12 cellular contexts compared by ENCODE assay signal in the genomic region with DNA sequence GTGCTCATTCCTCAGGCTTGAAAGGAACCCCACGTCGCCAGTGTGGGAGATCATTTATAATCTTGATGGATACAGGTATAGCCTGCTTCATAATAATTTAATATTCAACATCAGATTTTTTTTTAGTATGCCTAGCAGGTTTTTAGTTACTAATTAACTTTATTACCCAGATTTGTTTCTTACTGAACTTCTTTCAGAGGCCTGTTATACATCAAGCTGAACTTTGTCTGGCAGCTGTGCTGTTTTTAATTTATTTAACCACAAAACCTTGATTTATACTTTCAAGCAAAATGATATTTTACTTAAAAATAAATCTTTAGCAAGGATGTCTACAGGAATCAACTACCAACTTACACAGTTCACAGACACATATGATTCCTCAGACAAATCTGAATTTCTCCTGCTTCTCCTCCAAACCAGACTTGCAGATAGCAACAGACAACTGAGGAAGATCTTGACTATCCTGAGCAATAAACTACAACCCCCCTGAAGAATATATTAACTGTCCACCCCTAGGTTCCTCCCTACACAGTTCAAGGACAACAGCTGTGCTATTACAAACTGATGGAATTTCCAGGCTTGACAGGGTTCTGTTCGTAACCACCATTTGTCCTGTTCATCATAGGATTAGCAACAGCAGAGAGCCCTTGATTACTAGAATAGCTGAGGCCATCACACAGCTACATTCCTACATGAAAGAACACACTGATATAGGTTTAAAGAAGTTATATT. TPM values are rescaled to one million over a fixed set of nuclear protein-coding genes. Genes with fewer than 3 reads are reported as not detected.
A peak's percentile ranks its signal among the peaks of the same experiment; 100 is the strongest.
DNase-seq lines count a peak whose midpoint lies in the region; ATAC-seq, FAIRE-seq and TF ChIP-seq lines count a peak whose summit lies in the region.
"Had no signal": no experiment of that assay in that cellular context is flagged by ENCODE, and none has a peak within 500 bp of the region (broad histone marks: within the 10 kb centered on the region; RNA-seq: fewer than 3 reads in every experiment).

No MANE protein-coding gene starts in this region.

- peaks cover 35 to 60% (median 50%) of the 10 kb centered on the region in 4 donors for H3K4me1 Mint-ChIP-seq in CD4-positive, alpha-beta memory T cell

- no peaks in the 10 kb centered on the region for H3K9me3 ChIP-seq in CD4-positive, alpha-beta memory T cell (ENCODE audit: control insufficient read depth in 1 of 2, low read length in 2 of 2)
- H3K9me3 ChIP-seq in pancreas (no peaks in the 10 kb centered on the region), lower lobe of right lung (no peaks in the 10 kb centered on the region)

- DNase-seq in CD4-positive, alpha-beta memory T cell: no peak
- peak; percentile 50 for DNase-seq in SK-N-DZ (ENCODE audit: low spot score)
- DNase-seq in fibroblast of villous mesenchyme (ENCODE audit: low read depth): peak; percentile 71
- peak in 2 of 6 donors; percentile 24 to 34 for DNase-seq in pancreas
- DNase-seq in NCI-H2196 treated with DMSO at 0.1 percent for 48 hours (lab: John Stamatoyannopoulos, UW; ENCODE audit: unreplicated experiment): no peak
- no peak for DNase-seq in activated naive CD4-positive, alpha-beta T cell treated with anti-CD3 and anti-CD28 coated beads, Interleukin-2, amount 50 U/mL, for 16 hours
- DNase-seq in lower lobe of right lung: no peak
- DNase-seq in globus pallidus (ENCODE audit: low spot score): no peak
- DNase-seq: glutamatergic neuron; stimulated activated naive CD4-positive, alpha-beta T cell; T1000 had no signal

- no peaks in the 10 kb centered on the region for H3K27me3 ChIP-seq in CD4-positive, alpha-beta memory T cell (ENCODE audit: insufficient read depth, low read length)
- H3K27me3 ChIP-seq in pancreas (no peaks in the 10 kb centered on the region), lower lobe of right lung (ENCODE audit: low read depth) (no peaks in the 10 kb centered on the region)

- peak overlapping the region in 5 of 7 donors; percentile 7 to 91 (median 32) for H3K27ac Mint-ChIP-seq in CD4-positive, alpha-beta memory T cell

- peaks cover 0 to 2% (median 0%) of the 10 kb centered on the region in 8 donors for H3K9me3 Mint-ChIP-seq in CD4-positive, alpha-beta memory T cell
- H3K9me3 Mint-ChIP-seq: activated naive CD4-positive, alpha-beta T cell treated with anti-CD3 and anti-CD28 coated beads, Interleukin-2, amount 50 U/mL, for 72 hours had no signal

- WGBS in pancreas, 2 donors: 8 to 9% methylated on average over 3 of the region's 3 CpGs

- H3K27ac ChIP-seq in CD4-positive, alpha-beta memory T cell (ENCODE audit: low read depth, low read length): no peak overlapping the region
- peak overlapping the region; percentile 53 to 80 (median 73) for H3K27ac ChIP-seq in pancreas
- H3K27ac ChIP-seq in lower lobe of right lung: no peak overlapping the region

- H3K4me3 ChIP-seq in CD4-positive, alpha-beta memory T cell (ENCODE audit: low read length in 2 of 2): no peak overlapping the region
- H3K4me3 ChIP-seq in fibroblast of villous mesenchyme (ENCODE audit: low read depth, low read length) (no peak overlapping the region), pancreas (no peak overlapping the region), lower lobe of right lung (no peak overlapping the region)

- peaks cover 40% of the 10 kb centered on the region for H3K4me1 ChIP-seq in CD4-positive, alpha-beta memory T cell (ENCODE audit: insufficient read depth, low read length)
- H3K4me1 ChIP-seq in pancreas (peaks cover 53 to 76% (median 63%) of the 10 kb centered on the region in 3 donors), lower lobe of right lung (peaks cover 44% of the 10 kb centered on the region)

- H3K36me3 ChIP-seq in CD4-positive, alpha-beta memory T cell (ENCODE audit: insufficient read depth, low read length): no peaks in the 10 kb centered on the region
- H3K36me3 ChIP-seq in pancreas (no peaks in the 10 kb centered on the region), lower lobe of right lung (no peaks in the 10 kb centered on the region)

- no peaks in the 10 kb centered on the region for H3K36me3 Mint-ChIP-seq in CD4-positive, alpha-beta memory T cell
- H3K36me3 Mint-ChIP-seq: activated naive CD4-positive, alpha-beta T cell treated with anti-CD3 and anti-CD28 coated beads, Interleukin-2, amount 50 U/mL, for 72 hours had no signal

- ATAC-seq in pancreas: peak; percentile 45 to 63 (median 48)
- ATAC-seq in lower lobe of right lung: no peak
- ATAC-seq: activated naive CD4-positive, alpha-beta T cell treated with anti-CD3 and anti-CD28 coated beads, Interleukin-2, amount 50 U/mL, for 72 hours had no signal

- H3K4me3 Mint-ChIP-seq in CD4-positive, alpha-beta memory T cell: peak overlapping the region in 1 of 8 donors; percentile 31

- FAIRE-seq in pancreas (lab: Jason Lieb, UNC): no peak

- intact Hi-C loops in CD4-positive, alpha-beta memory T cell (cut with micrococcal nuclease): no loop called here
- intact Hi-C loops in pancreas (cut with DNase I): no loop called here
- intact Hi-C loops in lower lobe of right lung (cut with DNase I): no loop called here

- H3K27me3 Mint-ChIP-seq in CD4-positive, alpha-beta memory T cell: no peaks in the 10 kb centered on the region

- no peak for TF ChIP-seq CTCF in fibroblast of villous mesenchyme (IDR thresholded peaks at IDR 0.05; ENCODE audit: insufficient read depth, low read depth, low read length)
- no peak for TF ChIP-seq CTCF in pancreas (IDR thresholded peaks at IDR 0.05)
- no peak for TF ChIP-seq CTCF in lower lobe of right lung (IDR thresholded peaks at IDR 0.05)

- POLR2A ChIA-PET in CD4-positive, alpha-beta memory T cell (lab: Charles Lee; ENCODE audit: partially characterized antibody): interaction anchor here (1.2 kb wide), 1 partner anchor 73 kb away, joined by 3 read pairs; no protein-coding TSS in a partner anchor

- CTCF ChIA-PET in CD4-positive, alpha-beta memory T cell (lab: Charles Lee; ENCODE audit: partially characterized antibody): no interaction called here

RNA-seq across cellular contexts. Expression of a gene that starts 0.6 kb away (rescaled TPM):
- total RNA-seq in CD4-positive, alpha-beta memory T cell: 10 to 100 TPM; 68.5 to 72.6 TPM
- 10 to 100 TPM in 1 of 2 donors, 1 to 10 TPM in 1; 4.4 to 67.1 TPM for polyA plus RNA-seq in CD4-positive, alpha-beta memory T cell
- polyA plus RNA-seq in SK-N-DZ (2014; cell fraction: cytosol; rRNA removed): 46.8 and 49.9 TPM in 2 replicates
- 31.8 and 38.5 TPM in 2 replicates for polyA plus RNA-seq in SK-N-DZ (2014; cell fraction: nucleus; rRNA removed)
- 111 and 127 TPM in 2 replicates for total RNA-seq in fibroblast of villous mesenchyme
- 100 to 1,000 TPM in 1 of 6 donors, 10 to 100 TPM in 5; 59.2 to 127 (median 79.3) TPM for total RNA-seq in pancreas
- 10 to 100 TPM; 34.5 to 49.5 TPM for polyA plus RNA-seq in pancreas
- total RNA-seq in lower lobe of right lung: 166 TPM

Comparison
In these comparisons a context has a peak if more than half of its experiments do, and no peak if none do; other contexts are left out.
1. DNase-seq: peak in SK-N-DZ (single experiment) and fibroblast of villous mesenchyme (single experiment); none in CD4-positive, alpha-beta memory T cell (0 of 5), NCI-H2196 treated with DMSO at 0.1 percent for 48 hours (single experiment), activated naive CD4-positive, alpha-beta T cell treated with anti-CD3 and anti-CD28 coated beads, Interleukin-2, amount 50 U/mL, for 16 hours (single experiment), lower lobe of right lung (single experiment) and globus pallidus (single experiment).
2. H3K27ac ChIP-seq: peak in pancreas (4 of 4); none in CD4-positive, alpha-beta memory T cell (single experiment) and lower lobe of right lung (single experiment).
3. ATAC-seq: peak in pancreas (4 of 4); none in lower lobe of right lung (0 of 2).